10 cellular contexts compared by ENCODE assay signal in genomic region chr4:55635282-55635681, GRCh38. TPM values are rescaled to one million over a fixed set of nuclear protein-coding genes. Genes with fewer than 3 reads are reported as not detected.
DNase-seq lines count a peak whose midpoint lies in the region; ATAC-seq lines count a peak whose summit lies in the region.
"Had no signal": no experiment of that assay in that cellular context is flagged by ENCODE, and none has a peak within 500 bp of the region (broad histone marks: within the 10 kb centered on the region; RNA-seq: fewer than 3 reads in every experiment).

No MANE protein-coding gene starts in this region.

- H3K4me1 ChIP-seq in ACC112 (ENCODE audit: control insufficient read depth, insufficient read depth, low read length, unreplicated experiment): peaks cover 19% of the 10 kb centered on the region

- H3K79me2 ChIP-seq in ACC112 (ENCODE audit: control insufficient read depth, insufficient read depth, low read length, unreplicated experiment): no peaks in the 10 kb centered on the region

- no peak overlapping the region for H3K27ac ChIP-seq in ACC112 (ENCODE audit: low read depth, low read length)

- POLR2A ChIA-PET in activated CD8-positive, alpha-beta T cell treated with anti-CD3 and anti-CD28 coated beads, Interleukin-2, amount 10 ng/mL, durations not matched to agents 7 days and 5 days (lab: Charles Lee): no interaction called here

- peaks cover 12% of the 10 kb centered on the region for H3K4me1 Mint-ChIP-seq in activated CD8-positive, alpha-beta T cell treated with anti-CD3 and anti-CD28 coated beads, Interleukin-2, amount 10 ng/mL, durations not matched to agents 7 days and 5 days (ENCODE audit: low read depth)

- no peaks in the 10 kb centered on the region for H3K9me3 Mint-ChIP-seq in activated CD8-positive, alpha-beta T cell treated with anti-CD3 and anti-CD28 coated beads, Interleukin-2, amount 10 ng/mL, durations not matched to agents 7 days and 5 days (ENCODE audit: insufficient read depth)

- peaks cover 28% of the 10 kb centered on the region for H3K27me3 ChIP-seq in ACC112 (ENCODE audit: insufficient read depth, low read length)

- CTCF ChIA-PET in activated CD8-positive, alpha-beta T cell treated with anti-CD3 and anti-CD28 coated beads, Interleukin-2, amount 10 ng/mL, durations not matched to agents 7 days and 5 days (lab: Charles Lee): interaction anchor here (0.9 to 1.9 kb wide), 2 partner anchors 231 to 290 kb away, joined by 3 to 5 read pairs; partner anchors contain the start of gene SRD5A3

- no peak overlapping the region for H3K27ac Mint-ChIP-seq in activated CD8-positive, alpha-beta T cell treated with anti-CD3 and anti-CD28 coated beads, Interleukin-2, amount 10 ng/mL, durations not matched to agents 7 days and 5 days

- peak; percentile 20 for ATAC-seq in HG03432 (IDR thresholded peaks at IDR 0.05; ENCODE audit: unreplicated experiment)
- no peak for ATAC-seq in activated CD8-positive, alpha-beta T cell treated with anti-CD3 and anti-CD28 coated beads, Interleukin-2, amount 10 ng/mL, durations not matched to agents 7 days and 5 days
- ATAC-seq in HG03460 (IDR thresholded peaks at IDR 0.05; ENCODE audit: unreplicated experiment): no peak

- peak overlapping the region; percentile 83 for H2AFZ ChIP-seq in ACC112 (ENCODE audit: low read length, unreplicated experiment)

- H3K4me3 ChIP-seq in ACC112 (ENCODE audit: low read depth, low read length): peak overlapping the region; percentile 88

- H3K36me3 ChIP-seq in ACC112 (ENCODE audit: insufficient read depth, low read length): no peaks in the 10 kb centered on the region

- peaks cover 66% of the 10 kb centered on the region for H3K27me3 Mint-ChIP-seq in activated CD8-positive, alpha-beta T cell treated with anti-CD3 and anti-CD28 coated beads, Interleukin-2, amount 10 ng/mL, durations not matched to agents 7 days and 5 days (ENCODE audit: low read depth)

- H3K4me3 Mint-ChIP-seq in activated CD8-positive, alpha-beta T cell treated with anti-CD3 and anti-CD28 coated beads, Interleukin-2, amount 10 ng/mL, durations not matched to agents 7 days and 5 days: peak overlapping the region; percentile 64

- H3K36me3 Mint-ChIP-seq in activated CD8-positive, alpha-beta T cell treated with anti-CD3 and anti-CD28 coated beads, Interleukin-2, amount 10 ng/mL, durations not matched to agents 7 days and 5 days (ENCODE audit: low read depth): no peaks in the 10 kb centered on the region

- DNase-seq in activated CD8-positive, alpha-beta T cell treated with anti-CD3 and anti-CD28 coated beads, Interleukin-2, amount 10 ng/mL, durations not matched to agents 7 days and 5 days: no peak
- DNase-seq in left kidney (ENCODE audit: low read depth, low spot score) (peak; percentile 52), glomerular visceral epithelial cell (ENCODE audit: extremely low spot score) (no peak), hippocampal formation (lab: John Stamatoyannopoulos, UW) (no peak), iPS-NIHi11 (ENCODE audit: low spot score) (no peak)
- DNase-seq: HCEC 1CT, NCI-H187 treated with DMSO at 0.1 percent for 48 hours had no signal

RNA-seq across cellular contexts. Expression of gene NMU, which starts 0.8 kb away (rescaled TPM):
- not detected for total RNA-seq in activated CD8-positive, alpha-beta T cell treated with anti-CD3 and anti-CD28 coated beads, Interleukin-2, amount 10 ng/mL, durations not matched to agents 7 days and 5 days

RNA-seq across cellular contexts. Expression of gene PDCL2, which starts 43.2 kb away (rescaled TPM):
- not detected for total RNA-seq in activated CD8-positive, alpha-beta T cell treated with anti-CD3 and anti-CD28 coated beads, Interleukin-2, amount 10 ng/mL, durations not matched to agents 7 days and 5 days
